8 cellular contexts compared by ENCODE assay signal in the genomic region with DNA sequence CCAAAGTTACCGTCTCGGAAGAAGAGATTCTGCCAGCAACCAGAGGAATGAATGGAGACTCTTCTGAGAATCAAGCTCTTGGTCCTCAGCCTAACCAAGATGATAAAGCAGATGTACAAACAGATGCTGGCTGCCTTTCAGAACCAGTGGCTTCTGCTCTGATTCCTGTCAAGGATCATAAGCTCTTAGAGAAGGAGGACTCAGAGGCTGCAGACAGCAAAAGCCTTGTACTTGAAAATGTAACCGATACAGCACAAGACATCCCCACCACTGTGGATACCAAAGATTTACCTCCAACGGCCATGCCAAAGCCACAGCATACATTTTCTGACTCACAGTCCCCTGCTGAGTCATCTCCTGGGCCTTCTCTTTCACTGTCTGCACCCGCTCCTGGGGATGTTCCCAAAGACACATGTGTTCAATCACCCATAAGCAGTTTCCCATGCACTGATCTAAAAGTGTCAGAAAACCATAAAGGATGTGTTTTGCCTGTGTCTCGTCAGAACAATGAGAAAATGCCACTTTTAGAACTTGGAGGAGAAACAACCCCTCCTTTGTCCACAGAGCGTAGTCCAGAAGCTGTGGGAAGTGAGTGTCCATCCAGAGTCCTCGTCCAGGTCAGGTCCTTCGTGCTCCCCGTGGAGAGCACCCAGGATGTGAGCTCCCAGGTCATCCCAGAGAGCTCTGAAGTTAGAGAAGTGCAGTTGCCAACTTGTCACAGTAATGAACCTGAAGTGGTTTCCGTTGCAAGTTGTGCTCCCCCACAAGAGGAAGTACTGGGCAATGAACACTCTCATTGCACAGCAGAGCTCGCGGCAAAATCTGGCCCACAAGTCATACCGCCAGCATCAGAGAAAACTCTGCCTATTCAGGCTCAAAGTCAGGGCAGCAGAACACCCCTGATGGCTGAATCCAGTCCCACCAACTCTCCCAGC.
A peak's percentile ranks its signal among the peaks of the same experiment; 100 is the strongest.
DNase-seq lines count a peak whose midpoint lies in the region; ATAC-seq and TF ChIP-seq lines count a peak whose summit lies in the region.

No MANE protein-coding gene starts in this region.

- H3K4me3 ChIP-seq in right atrium auricular region (no peak overlapping the region), SK-N-MC (peak overlapping the region; percentile 35), kidney epithelial cell (ENCODE audit: low read depth, low read length) (no peak overlapping the region)

- H3K9ac ChIP-seq in SK-N-MC (ENCODE audit: insufficient read length): peak overlapping the region; percentile 38

- peaks cover 84% of the 10 kb centered on the region for H3K4me1 Mint-ChIP-seq in activated naive CD4-positive, alpha-beta T cell treated with anti-CD3 and anti-CD28 coated beads, Interleukin-2, amount 10 ng/mL, durations not matched to agents 7 days and 5 days

- H3K27ac ChIP-seq in right atrium auricular region (no peak overlapping the region), SK-N-MC (peak overlapping the region; percentile 85)

- no peaks in the 10 kb centered on the region for H3K27me3 Mint-ChIP-seq in activated naive CD4-positive, alpha-beta T cell treated with anti-CD3 and anti-CD28 coated beads, Interleukin-2, amount 10 ng/mL, durations not matched to agents 7 days and 5 days

- TF ChIP-seq CTCF in right atrium auricular region (IDR thresholded peaks at IDR 0.05) (no peak), kidney epithelial cell (IDR thresholded peaks at IDR 0.05; ENCODE audit: insufficient read depth, low read length, poor library complexity, severe bottlenecking) (no peak)

- ATAC-seq in Right ventricle myocardium superior (ENCODE audit: poor library complexity) (peak; percentile 64), HG03159 (IDR thresholded peaks at IDR 0.05; ENCODE audit: unreplicated experiment) (peak; percentile 54)

- no peaks in the 10 kb centered on the region for H3K9me3 ChIP-seq in right atrium auricular region
- no peaks in the 10 kb centered on the region for H3K9me3 ChIP-seq in SK-N-MC (ENCODE audit: low read depth, low read length)

- no peaks in the 10 kb centered on the region for H3K4me1 ChIP-seq in right atrium auricular region

- no peaks in the 10 kb centered on the region for H3K36me3 ChIP-seq in right atrium auricular region
- H3K36me3 ChIP-seq in SK-N-MC (ENCODE audit: insufficient read depth, low read length): no peaks in the 10 kb centered on the region; the same call in 1 of the 2 replicates
- no peaks in the 10 kb centered on the region for H3K36me3 ChIP-seq in kidney epithelial cell (ENCODE audit: control insufficient read depth, insufficient read depth, low read length)

- DNase-seq in Right ventricle myocardium superior (peak; percentile 67), right atrium auricular region (ENCODE audit: low spot score) (no peak), SK-N-MC (ENCODE audit: low read depth, low spot score) (no peak), kidney epithelial cell (ENCODE audit: low read depth) (peak; percentile 81), HPDE6-E6E7 (ENCODE audit: extremely low spot score) (no peak)
- DNase-seq in activated naive CD4-positive, alpha-beta T cell treated with anti-CD3 and anti-CD28 coated beads, Interleukin-2, amount 10 ng/mL, durations not matched to agents 7 days and 5 days: peak; percentile 81
- peak; percentile 83 for DNase-seq in stimulated activated CD8-positive, alpha-beta memory T cell treated with anti-CD3 and anti-CD28 coated beads, Interleukin-4, amount 100 ng/mL, for 48 hours

- no peaks in the 10 kb centered on the region for H3K9me3 Mint-ChIP-seq in activated naive CD4-positive, alpha-beta T cell treated with anti-CD3 and anti-CD28 coated beads, Interleukin-2, amount 10 ng/mL, durations not matched to agents 7 days and 5 days

- H3K27me3 ChIP-seq in right atrium auricular region (no peaks in the 10 kb centered on the region), kidney epithelial cell (ENCODE audit: control insufficient read depth, insufficient read depth, low read length) (no peaks in the 10 kb centered on the region)

- H3K36me3 Mint-ChIP-seq in activated naive CD4-positive, alpha-beta T cell treated with anti-CD3 and anti-CD28 coated beads, Interleukin-2, amount 10 ng/mL, durations not matched to agents 7 days and 5 days: peaks cover 28% of the 10 kb centered on the region

- peak overlapping the region; percentile 84 for H3K4me3 Mint-ChIP-seq in activated naive CD4-positive, alpha-beta T cell treated with anti-CD3 and anti-CD28 coated beads, Interleukin-2, amount 10 ng/mL, durations not matched to agents 7 days and 5 days

- H3K27ac Mint-ChIP-seq in activated naive CD4-positive, alpha-beta T cell treated with anti-CD3 and anti-CD28 coated beads, Interleukin-2, amount 10 ng/mL, durations not matched to agents 7 days and 5 days: peak overlapping the region; percentile 98

- CTCF ChIA-PET in activated naive CD4-positive, alpha-beta T cell treated with anti-CD3 and anti-CD28 coated beads, Interleukin-2, amount 10 ng/mL, durations not matched to agents 7 days and 5 days (lab: Charles Lee): interaction anchor here (1.7 to 4.5 kb wide), 3 partner anchors 9 to 33 kb away, joined by 4 to 40 read pairs (median 7); no protein-coding TSS in a partner anchor

- intact Hi-C loops in Right ventricle myocardium superior (cut with DNase I): no loop called here

Comparison
In these comparisons a context has a peak if more than half of its experiments do, and no peak if none do; other contexts are left out.
1. DNase-seq: peak in Right ventricle myocardium superior (single experiment), activated naive CD4-positive, alpha-beta T cell treated with anti-CD3 and anti-CD28 coated beads, Interleukin-2, amount 10 ng/mL, durations not matched to agents 7 days and 5 days (single experiment), kidney epithelial cell (single experiment) and stimulated activated CD8-positive, alpha-beta memory T cell treated with anti-CD3 and anti-CD28 coated beads, Interleukin-4, amount 100 ng/mL, for 48 hours (single experiment); none in right atrium auricular region (single experiment), SK-N-MC (single experiment) and HPDE6-E6E7 (single experiment).